Comparison of ENCODE assay signal across 18 cellular contexts in the genomic region with DNA sequence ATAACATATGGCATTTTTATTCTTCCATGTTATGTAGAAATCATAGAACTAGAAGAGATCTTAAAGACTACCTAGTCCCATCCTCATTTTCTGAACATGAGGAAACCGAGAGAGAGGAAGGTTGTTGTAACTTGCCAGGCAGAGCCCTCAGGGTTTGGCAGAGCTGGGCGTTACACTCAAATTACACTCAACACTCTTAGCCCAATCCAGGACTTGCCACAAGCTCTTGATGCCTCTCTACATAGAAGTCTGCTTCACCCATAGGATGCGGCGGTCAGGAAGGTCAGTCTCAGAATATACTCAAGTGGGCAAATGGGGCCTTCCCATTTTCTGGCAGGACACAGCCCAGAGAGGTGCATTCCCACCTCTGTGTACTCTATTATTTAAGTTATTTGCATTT.
A peak's percentile ranks its signal among the peaks of the same experiment; 100 is the strongest.
DNase-seq lines count a peak whose midpoint lies in the region; ATAC-seq, FAIRE-seq and TF ChIP-seq lines count a peak whose summit lies in the region.
"Had no signal": no experiment of that assay in that cellular context is flagged by ENCODE, and none has a peak within 500 bp of the region (broad histone marks: within the 10 kb centered on the region; RNA-seq: fewer than 3 reads in every experiment).

No MANE protein-coding gene starts in this region.

- DNase-seq in NCI-H2029 (lab: John Stamatoyannopoulos, UW) (peak; percentile 3), bronchial epithelial cell (ENCODE audit: low read depth) (peak; percentile 59), lower lobe of right lung (no peak)
- DNase-seq: activated CD8-positive, alpha-beta T cell treated with anti-CD3 and anti-CD28 coated beads for 36 hours; activated naive CD8-positive, alpha-beta T cell treated with anti-CD3 and anti-CD28 coated beads for 36 hours; activated T-cell treated with anti-CD3 and anti-CD28 coated beads, Interleukin-2, amount 50 U/mL, for 48 hours; central memory CD4-positive, alpha-beta T cell; effector memory CD4-positive, alpha-beta T cell; NCI-H1694 treated with DMSO at 0.1 percent for 48 hours; NCI-H774; testis had no signal

- peak overlapping the region; percentile 9 for H3K27ac Mint-ChIP-seq in stimulated activated memory B cell treated with anti-CD40 and anti-IgM and Interleukin-4, amounts not matched to agents 10 μg/mL and 1 μg/mL and 100 μg/mL, for 72 hours
- H3K27ac Mint-ChIP-seq: activated CD8-positive, alpha-beta T cell treated with anti-CD3 and anti-CD28 coated beads for 36 hours; activated naive CD8-positive, alpha-beta T cell treated with anti-CD3 and anti-CD28 coated beads for 36 hours had no signal

- no peak overlapping the region for H3K4me3 ChIP-seq in bronchial epithelial cell (ENCODE audit: low read depth, low read length)
- H3K4me3 ChIP-seq in lower lobe of right lung = no peak overlapping the region
- H3K4me3 ChIP-seq: HAP-1, testis had no signal

- H3K27me3 Mint-ChIP-seq in stimulated activated memory B cell treated with anti-CD40 and anti-IgM and Interleukin-4, amounts not matched to agents 10 μg/mL and 1 μg/mL and 100 μg/mL, for 72 hours = no peaks in the 10 kb centered on the region
- H3K27me3 Mint-ChIP-seq: activated CD8-positive, alpha-beta T cell treated with anti-CD3 and anti-CD28 coated beads for 36 hours; activated naive CD8-positive, alpha-beta T cell treated with anti-CD3 and anti-CD28 coated beads for 36 hours had no signal

- peaks cover 5% of the 10 kb centered on the region for H3K4me1 Mint-ChIP-seq in stimulated activated memory B cell treated with anti-CD40 and anti-IgM and Interleukin-4, amounts not matched to agents 10 μg/mL and 1 μg/mL and 100 μg/mL, for 72 hours

- H3K27ac ChIP-seq in lower lobe of right lung = peak overlapping the region; percentile 19
- H3K27ac ChIP-seq: foreskin keratinocyte, testis had no signal

- H3K9me3 Mint-ChIP-seq in stimulated activated memory B cell treated with anti-CD40 and anti-IgM and Interleukin-4, amounts not matched to agents 10 μg/mL and 1 μg/mL and 100 μg/mL, for 72 hours = peaks cover 2% of the 10 kb centered on the region
- H3K9me3 Mint-ChIP-seq: neural crest cell had no signal

- peaks cover 20% of the 10 kb centered on the region for H3K4me1 ChIP-seq in lower lobe of right lung
- H3K4me1 ChIP-seq: HAP-1 had no signal

- H3K27me3 ChIP-seq in bronchial epithelial cell (ENCODE audit: control insufficient read depth, insufficient read depth, low read length) (no peaks in the 10 kb centered on the region), lower lobe of right lung (ENCODE audit: low read depth) (no peaks in the 10 kb centered on the region)
- H3K27me3 ChIP-seq: foreskin keratinocyte, testis had no signal

- H3K4me3 Mint-ChIP-seq in stimulated activated memory B cell treated with anti-CD40 and anti-IgM and Interleukin-4, amounts not matched to agents 10 μg/mL and 1 μg/mL and 100 μg/mL, for 72 hours = no peak overlapping the region
- H3K4me3 Mint-ChIP-seq: activated CD8-positive, alpha-beta T cell treated with anti-CD3 and anti-CD28 coated beads for 36 hours; activated naive CD8-positive, alpha-beta T cell treated with anti-CD3 and anti-CD28 coated beads for 36 hours had no signal

- FAIRE-seq in bronchial epithelial cell (lab: Jason Lieb, UNC) = no peak

- H3K9me3 ChIP-seq in lower lobe of right lung = no peaks in the 10 kb centered on the region
- H3K9me3 ChIP-seq: testis had no signal

- ATAC-seq in lower lobe of right lung = peak; percentile 65 to 74
- ATAC-seq in stimulated activated memory B cell treated with anti-CD40 and anti-IgM and Interleukin-4, amounts not matched to agents 10 μg/mL and 1 μg/mL and 100 μg/mL, for 72 hours = no peak
- ATAC-seq in HG02885 (IDR thresholded peaks at IDR 0.05; ENCODE audit: poor library complexity, unreplicated experiment) = no peak
- no peak for ATAC-seq in HG02970 (IDR thresholded peaks at IDR 0.05; ENCODE audit: low FRiP score, unreplicated experiment)
- no peak for ATAC-seq in HG03378 (IDR thresholded peaks at IDR 0.05; ENCODE audit: unreplicated experiment)
- ATAC-seq: activated CD8-positive, alpha-beta T cell treated with anti-CD3 and anti-CD28 coated beads for 36 hours; foreskin keratinocyte had no signal

- intact Hi-C loops in lower lobe of right lung (cut with DNase I) = no loop called here

- H3K36me3 Mint-ChIP-seq in stimulated activated memory B cell treated with anti-CD40 and anti-IgM and Interleukin-4, amounts not matched to agents 10 μg/mL and 1 μg/mL and 100 μg/mL, for 72 hours = no peaks in the 10 kb centered on the region
- H3K36me3 Mint-ChIP-seq: activated naive CD8-positive, alpha-beta T cell treated with anti-CD3 and anti-CD28 coated beads for 36 hours had no signal

- H3K36me3 ChIP-seq in bronchial epithelial cell (ENCODE audit: control insufficient read depth, insufficient read depth, low read length) (no peaks in the 10 kb centered on the region), lower lobe of right lung (no peaks in the 10 kb centered on the region)
- H3K36me3 ChIP-seq: HAP-1 had no signal

- TF ChIP-seq CTCF in bronchial epithelial cell (IDR thresholded peaks at IDR 0.05; ENCODE audit: insufficient read depth, low read length, severe bottlenecking) (no peak), lower lobe of right lung (IDR thresholded peaks at IDR 0.05) (no peak)

Comparison
In these comparisons a context has a peak if more than half of its experiments do, and no peak if none do; other contexts are left out.
1. ATAC-seq: peak in lower lobe of right lung (2 of 2); none in stimulated activated memory B cell treated with anti-CD40 and anti-IgM and Interleukin-4, amounts not matched to agents 10 μg/mL and 1 μg/mL and 100 μg/mL, for 72 hours (single experiment), HG02885 (single experiment), HG02970 (single experiment) and HG03378 (single experiment).